ENCODE assay signal across 20 cellular contexts in genomic region chr3:14524920-14525660, GRCh38. TPM values are rescaled to one million over a fixed set of nuclear protein-coding genes. Genes with fewer than 3 reads are reported as not detected.
A peak's percentile ranks its signal among the peaks of the same experiment; 100 is the strongest.
DNase-seq lines count a peak whose midpoint lies in the region; ATAC-seq, FAIRE-seq and TF ChIP-seq lines count a peak whose summit lies in the region.
"Had no signal": no experiment of that assay in that cellular context is flagged by ENCODE, and none has a peak within 500 bp of the region (broad histone marks: within the 10 kb centered on the region; RNA-seq: fewer than 3 reads in every experiment).

No MANE protein-coding gene starts in this region.

- H3K4me1 ChIP-seq in right lobe of liver (no peaks in the 10 kb centered on the region), HepG2 (ENCODE audit: insufficient read depth, low read length) (no peaks in the 10 kb centered on the region), osteoblast (ENCODE audit: insufficient read depth, low read length) (peaks cover 4% of the 10 kb centered on the region), vagina (peaks cover 38% of the 10 kb centered on the region)
- H3K4me1 ChIP-seq: SJSA1 had no signal

- ATAC-seq in right lobe of liver (no peak), HepG2 (no peak), left cardiac atrium (no peak)
- ATAC-seq: stimulated activated naive CD8-positive, alpha-beta T cell treated with anti-CD3 and anti-CD28 coated beads, Interleukin-15, amount 100 ng/mL, for 72 hours had no signal

- 57% methylated on average over 5 of the region's 9 CpGs for WGBS in right lobe of liver (ENCODE audit: insufficient coverage, low coverage, low lambda C conversion rate, missing lambda C conversion rate)
- 42% methylated on average over 2 of the region's 9 CpGs for WGBS in HepG2 (ENCODE audit: low lambda C conversion rate)

- H3K4me2 ChIP-seq in HepG2 (ENCODE audit: low read depth, low read length) (no peak overlapping the region), osteoblast (ENCODE audit: insufficient read depth, low read length) (no peak overlapping the region)

- peak in 2 of 3 donors; percentile 17 to 31 for DNase-seq in right lobe of liver
- no peak for DNase-seq in HepG2 (ENCODE audit: low spot score)
- DNase-seq in left cardiac atrium, result peak; percentile 20
- DNase-seq in osteoblast (ENCODE audit: insufficient read length, low spot score, missing footprints), result no peak
- DNase-seq in vagina (ENCODE audit: extremely low spot score in 2 of 2), result no peak
- DNase-seq in epidermal melanocyte (ENCODE audit: insufficient read length, low spot score), result no peak
- no peak for DNase-seq in T-helper 9 cell
- DNase-seq in activated CD4-positive, alpha-beta T cell treated with anti-CD3 and anti-CD28 coated beads, Interleukin-2, amount 50 U/mL, for 4 hours, result no peak
- DNase-seq: activated CD4-positive, alpha-beta T cell treated with anti-CD3 and anti-CD28 coated beads for 36 hours; activated naive CD4-positive, alpha-beta T cell treated with Interleukin-2 at 50 U/mL for 16 hours; DMS53; GOT3; NCI-H2029 treated with DMSO at 0.1 percent for 48 hours; NCI-H526; stimulated activated naive CD8-positive, alpha-beta T cell treated with anti-CD3 and anti-CD28 coated beads, Interleukin-15, amount 100 ng/mL, for 72 hours had no signal

- BruUV-seq in HepG2 (replicated peaks; lab: Mats Ljungman, UMichigan), result no TSS peak

- CTCF ChIA-PET in HepG2 (lab: Yijun Ruan, JAX; ENCODE audit: low intra/inter-chr PET ratio, low total read pairs), result no interaction called here

- H3K9me3 ChIP-seq in right lobe of liver (no peaks in the 10 kb centered on the region), HepG2 (ENCODE audit: low read length) (no peaks in the 10 kb centered on the region), osteoblast (ENCODE audit: low read depth, low read length) (no peaks in the 10 kb centered on the region), vagina (no peaks in the 10 kb centered on the region)
- H3K9me3 ChIP-seq: SJSA1 had no signal

- H3K36me3 ChIP-seq in right lobe of liver (no peaks in the 10 kb centered on the region), HepG2 (replicated peaks in 1 of 2; ENCODE audit: control insufficient read depth in 1 of 2, insufficient read depth in 2 of 2, low read length in 2 of 2) (no peaks in the 10 kb centered on the region), osteoblast (ENCODE audit: insufficient read depth, low read length) (no peaks in the 10 kb centered on the region), vagina (no peaks in the 10 kb centered on the region)
- H3K36me3 ChIP-seq: SJSA1 had no signal

- intact Hi-C loops in right lobe of liver (cut with DNase I), result no loop called here
- intact Hi-C loops in HepG2 (cut with micrococcal nuclease; ENCODE audit: unreplicated experiment), result no loop called here
- intact Hi-C loops in left cardiac atrium (cut with DNase I), result no loop called here
- intact Hi-C loops in vagina (cut with DNase I), result no loop called here

- no peak for TF ChIP-seq EP300 in HepG2 (IDR thresholded peaks at IDR 0.05; ENCODE audit: low read depth in 2 of 2, low read length in 2 of 2)
- TF ChIP-seq EP300 in HepG2 (CRISPR knock-in tag; IDR thresholded peaks at IDR 0.05; ENCODE audit: borderline replicate concordance), result no peak

- in situ Hi-C loops in HepG2 (cut with HindIII; ENCODE audit: extremely low pct_ligation_motif_present, low pct_unique_long_range_greater_than_20kb), result no loop called here

- no peak for FAIRE-seq in HepG2 (lab: Jason Lieb, UNC)

- POLR2A ChIA-PET in HepG2 (lab: Yijun Ruan, JAX), result no interaction called here

- TF ChIP-seq POLR2A in right lobe of liver (IDR thresholded peaks at IDR 0.05) (no peak), HepG2 (IDR thresholded peaks at IDR 0.05; ENCODE audit: insufficient read depth in 1 of 2, low read depth in 2 of 2, low read length in 2 of 2) (no peak), vagina (IDR thresholded peaks at IDR 0.05) (no peak)

- H3K4me3 ChIP-seq in right lobe of liver (no peak overlapping the region), HepG2 (replicated peaks in 1 of 3; ENCODE audit: insufficient read depth in 1 of 3, low read depth in 2 of 3, low read length in 3 of 3) (no peak overlapping the region), osteoblast (ENCODE audit: insufficient read depth, low read length) (peak overlapping the region; percentile 47), vagina (peak overlapping the region in 1 of 2 donors; percentile 16)
- H3K4me3 ChIP-seq: SJSA1 had no signal

- TF ChIP-seq CTCF in right lobe of liver (IDR thresholded peaks at IDR 0.05) (no peak), HepG2 (CRISPR knock-in tag; IDR thresholded peaks at IDR 0.05) (no peak), osteoblast (IDR thresholded peaks at IDR 0.05; ENCODE audit: extremely low read depth, low read depth, low read length) (no peak), vagina (IDR thresholded peaks at IDR 0.05) (no peak)

- H2AFZ ChIP-seq in HepG2 (ENCODE audit: low read length) (no peak overlapping the region), osteoblast (ENCODE audit: low read length) (peak overlapping the region; percentile 89)

- no peak for TF ChIP-seq RAD21 in HepG2 (CRISPR knock-in tag; IDR thresholded peaks at IDR 0.05)

- no peaks in the 10 kb centered on the region for H3K27me3 ChIP-seq in right lobe of liver
- peaks cover 1 to 21% of the 10 kb centered on the region in 2 experiments; a peak in 3 of 5 replicates for H3K27me3 ChIP-seq in HepG2 (ENCODE audit: control insufficient read depth in 1 of 2, insufficient read depth in 2 of 2, low read length in 2 of 2)
- peaks cover 9% of the 10 kb centered on the region for H3K27me3 ChIP-seq in osteoblast (ENCODE audit: insufficient read depth, low read length)
- H3K27me3 ChIP-seq in vagina, result no peaks in the 10 kb centered on the region
- H3K27me3 ChIP-seq: SJSA1 had no signal

- no peak overlapping the region for H3K9ac ChIP-seq in HepG2 (ENCODE audit: insufficient read depth, low read depth, low read length)

- no peaks in the 10 kb centered on the region for H3K79me2 ChIP-seq in HepG2 (ENCODE audit: insufficient read depth, low read length)
- H3K79me2 ChIP-seq in osteoblast (ENCODE audit: insufficient read depth, low read length), result no peaks in the 10 kb centered on the region

- no peak overlapping the region for H3K27ac ChIP-seq in right lobe of liver
- no peak overlapping the region for H3K27ac ChIP-seq in HepG2 (ENCODE audit: extremely low read length, insufficient read depth, low read length)
- H3K27ac ChIP-seq in osteoblast (ENCODE audit: low read depth, low read length), result no peak overlapping the region
- H3K27ac ChIP-seq in vagina, result peak overlapping the region; percentile 66
- H3K27ac ChIP-seq: SJSA1 had no signal

- no peaks in the 10 kb centered on the region for H4K20me1 ChIP-seq in HepG2 (ENCODE audit: insufficient read depth, low read length)
- no peaks in the 10 kb centered on the region for H4K20me1 ChIP-seq in osteoblast (ENCODE audit: insufficient read depth, low read length)

TF ChIP-seq in HepG2, 621 proteins besides CTCF, POLR2A, EP300 and RAD21:
- no peak for TF ChIP-seq EED (CRISPR knock-in tag; IDR thresholded peaks at IDR 0.05)
- TF ChIP-seq ZNF431 (CRISPR knock-in tag; IDR thresholded peaks at IDR 0.05; ENCODE audit: borderline replicate concordance, low read depth), result no peak
- TF ChIP-seq YY1 (IDR thresholded peaks at IDR 0.05; ENCODE audit: insufficient read depth, insufficient replicate concordance, low read depth, low read length), result no peak
- no peak for TF ChIP-seq ZNF354B (CRISPR knock-in tag; IDR thresholded peaks at IDR 0.05)
- TF ChIP-seq KLF13 (CRISPR knock-in tag; IDR thresholded peaks at IDR 0.05), result no peak
- TF ChIP-seq KMT2A (CRISPR knock-in tag; IDR thresholded peaks at IDR 0.05), result no peak
- TF ChIP-seq ZMYM3 (CRISPR knock-in tag; IDR thresholded peaks at IDR 0.05), result no peak
- no peak for TF ChIP-seq FOXJ3 (CRISPR knock-in tag; IDR thresholded peaks at IDR 0.05; ENCODE audit: borderline replicate concordance)
- TF ChIP-seq ZNF781 (CRISPR knock-in tag; IDR thresholded peaks at IDR 0.05; ENCODE audit: borderline replicate concordance, not compliant biosample characterization), result no peak
- no peak for TF ChIP-seq ARNT (IDR thresholded peaks at IDR 0.05)

RNA-seq across cellular contexts. Expression of gene GRIP2, which starts 15.1 kb away (rescaled TPM):
- total RNA-seq in right lobe of liver, result under 1 TPM in 5 of 6 experiments, not detected in 1; 0.04 to 0.44 (median 0.33) TPM
- 0.08 and 0.24 TPM in 2 replicates for total RNA-seq in HepG2 (2016; rRNA removed; fragmentation: Illumina TruSeq; extraction: Trizol)
- 0.09 and 0.10 TPM in 2 replicates for total RNA-seq in HepG2 (2016; cell fraction: cytosol; rRNA removed; fragmentation: Illumina TruSeq; extraction: Trizol; ENCODE audit: low read depth)
- total RNA-seq in HepG2 (2016; cell fraction: insoluble cytoplasmic fraction; rRNA removed; fragmentation: Illumina TruSeq; extraction: Trizol), result 0.26 TPM in 1 of 2 replicates, not detected in the other
- 0.09 and 0.55 TPM in 2 replicates for total RNA-seq in HepG2 (2016; cell fraction: membrane; rRNA removed; fragmentation: Illumina TruSeq; extraction: Trizol)
- total RNA-seq in HepG2 (2016; cell fraction: nucleus; rRNA removed; fragmentation: Illumina TruSeq; extraction: Trizol), result 0.25 and 0.53 TPM in 2 replicates
- 0.11 and 0.14 TPM in 2 replicates for polyA plus RNA-seq in HepG2 (2011; rRNA removed)
- 0.01 and 0.03 TPM in 2 replicates for polyA plus RNA-seq in HepG2 (2011; cell fraction: cytosol; rRNA removed)
- polyA plus RNA-seq in HepG2 (2011; cell fraction: nucleus; rRNA removed), result 0.36 and 0.40 TPM in 2 replicates
- polyA plus RNA-seq in HepG2 (2012), result 0.12 TPM in 2 replicates
- polyA plus RNA-seq in HepG2 (2016; cell fraction: cytosol; fragmentation: Illumina TruSeq; extraction: Trizol; ENCODE audit: low read depth), result 0.02 and 0.08 TPM in 2 replicates
- not detected in 2 replicates for polyA plus RNA-seq in HepG2 (2016; cell fraction: insoluble cytoplasmic fraction; fragmentation: Illumina TruSeq; extraction: Trizol; ENCODE audit: low read depth)
- 0.14 and 0.16 TPM in 2 replicates for polyA plus RNA-seq in HepG2 (2016; cell fraction: membrane; fragmentation: Illumina TruSeq; extraction: Trizol; ENCODE audit: low read depth)
- polyA plus RNA-seq in HepG2 (2016; cell fraction: nucleus; fragmentation: Illumina TruSeq; extraction: Trizol; ENCODE audit: insufficient read depth, low read depth), result 0.56 and 0.57 TPM in 2 replicates
- polyA minus RNA-seq in HepG2 (2011; rRNA and poly(A)+ RNA removed; ENCODE audit: low replicate concordance), result 0.04 and 0.58 TPM in 2 replicates
- polyA minus RNA-seq in HepG2 (2011; cell fraction: cytosol; rRNA and poly(A)+ RNA removed), result not detected in 2 replicates
- 0.12 and 0.26 TPM in 2 replicates for polyA minus RNA-seq in HepG2 (2011; cell fraction: nucleus; rRNA and poly(A)+ RNA removed)
- 10 to 100 TPM; 18.2 to 19.8 TPM for total RNA-seq in left cardiac atrium
- under 0.01 and 1.4 TPM in 2 replicates for total RNA-seq in osteoblast
- total RNA-seq in vagina, result 0.98 TPM
- total RNA-seq: activated CD4-positive, alpha-beta T cell treated with anti-CD3 and anti-CD28 coated beads for 36 hours; CD4-positive, alpha-beta T cell; IMR-90; pulmonary artery endothelial cell had no signal
- polyA plus RNA-seq: AG04450 had no signal

Comparison
In these comparisons a context has a peak if more than half of its experiments do, and no peak if none do; other contexts are left out.
1. DNase-seq: peak in right lobe of liver (2 of 3) and left cardiac atrium (single experiment); none in HepG2 (single experiment), osteoblast (single experiment), vagina (0 of 2), epidermal melanocyte (single experiment), T-helper 9 cell (single experiment) and activated CD4-positive, alpha-beta T cell treated with anti-CD3 and anti-CD28 coated beads, Interleukin-2, amount 50 U/mL, for 4 hours (0 of 2).